ENCODE assay signal across 9 cellular contexts in genomic region chr1:161313554-161314200, GRCh38. TPM values are rescaled to one million over a fixed set of nuclear protein-coding genes. Genes with fewer than 3 reads are reported as not detected.
DNase-seq lines count a peak whose midpoint lies in the region; ATAC-seq, FAIRE-seq and TF ChIP-seq lines count a peak whose summit lies in the region.
"Had no signal": no experiment of that assay in that cellular context is flagged by ENCODE, and none has a peak within 500 bp of the region (broad histone marks: within the 10 kb centered on the region; RNA-seq: fewer than 3 reads in every experiment).

No MANE protein-coding gene starts in this region.

- intact Hi-C loops in Calu3 (cut with micrococcal nuclease; ENCODE audit: unreplicated experiment) = no loop called here
- intact Hi-C loops in GM12878 (cut with micrococcal nuclease; ENCODE audit: unreplicated experiment) = loop anchor here (5.0 kb wide), 1 partner anchor 69 kb away; no protein-coding TSS in a partner anchor
- intact Hi-C loops in HepG2 (cut with micrococcal nuclease; ENCODE audit: unreplicated experiment) = loop anchor here (5.0 kb wide), 1 partner anchor 86 kb away; the partner anchor contains the start of gene TOMM40L

- 28% methylated on average over 28 of the region's 28 CpGs for WGBS in GM12878 (ENCODE audit: insufficient coverage, insufficient replicate concordance, low lambda C conversion rate, missing lambda C conversion rate)
- 3% methylated on average over 28 of the region's 28 CpGs for WGBS in HepG2 (ENCODE audit: low lambda C conversion rate)
- WGBS in suprapubic skin = 35% methylated on average over 28 of the region's 28 CpGs

- H3K27me3 ChIP-seq in HUES48 (ENCODE audit: control insufficient read depth, insufficient read depth, low read length) = no peaks in the 10 kb centered on the region
- no peaks in the 10 kb centered on the region for H3K27me3 ChIP-seq in GM12878 (replicated peaks in 1 of 2; ENCODE audit: control insufficient read depth in 2 of 2, insufficient read depth in 2 of 2, low read length in 1 of 2)
- H3K27me3 ChIP-seq in HepG2 (ENCODE audit: control insufficient read depth in 1 of 2, insufficient read depth in 2 of 2, low read length in 2 of 2) = no peaks in the 10 kb centered on the region; a peak in 1 of 5 replicates
- no peaks in the 10 kb centered on the region for H3K27me3 ChIP-seq in suprapubic skin

- H3K27ac ChIP-seq in HUES48 (ENCODE audit: low read depth, low read length) = peak overlapping the region; percentile 98
- H3K27ac ChIP-seq in GM12878 (ENCODE audit: control insufficient read depth, insufficient read depth) = peak overlapping the region; percentile 65
- peak overlapping the region; percentile 95 for H3K27ac ChIP-seq in HepG2 (ENCODE audit: extremely low read length, insufficient read depth, low read length)
- peak overlapping the region; percentile 83 for H3K27ac ChIP-seq in suprapubic skin

- no peaks in the 10 kb centered on the region for H3K36me3 ChIP-seq in HUES48 (ENCODE audit: control insufficient read depth, insufficient read depth, low read length)
- no peaks in the 10 kb centered on the region for H3K36me3 ChIP-seq in GM12878 (ENCODE audit: control insufficient read depth in 2 of 2, insufficient read depth in 2 of 2, low read length in 1 of 2)
- no peaks in the 10 kb centered on the region; a peak in 1 of 5 replicates for H3K36me3 ChIP-seq in HepG2 (replicated peaks in 1 of 2; ENCODE audit: control insufficient read depth in 1 of 2, insufficient read depth in 2 of 2, low read length in 2 of 2)
- peaks cover 2% of the 10 kb centered on the region for H3K36me3 ChIP-seq in suprapubic skin

- TF ChIP-seq POLR2A in GM12878 (IDR thresholded peaks at IDR 0.05; ENCODE audit: low read depth, low read length) = no peak
- no peak for TF ChIP-seq POLR2A in HepG2 (IDR thresholded peaks at IDR 0.05; ENCODE audit: insufficient read depth in 1 of 2, low read depth in 2 of 2, low read length in 2 of 2)
- TF ChIP-seq POLR2A in suprapubic skin (IDR thresholded peaks at IDR 0.05) = no peak

- DNase-seq in Calu3 (peak; percentile 21), GM12878 (ENCODE audit: low read depth, low spot score) (no peak), HepG2 (ENCODE audit: low spot score) (peak; percentile 43), suprapubic skin (ENCODE audit: low spot score in 2 of 2) (peak in 1 of 2 donors; percentile 63), HCEC 1CT (no peak), NCI-H2171 (lab: John Stamatoyannopoulos, UW) (no peak)

- H3K36me3 Mint-ChIP-seq in Calu3 (ENCODE audit: insufficient read depth, unreplicated experiment) = peaks cover 22% of the 10 kb centered on the region

- TF ChIP-seq CTCF in Calu3 (IDR thresholded peaks at IDR 0.05; ENCODE audit: unreplicated experiment) = no peak
- TF ChIP-seq CTCF in GM12878 (IDR thresholded peaks at IDR 0.05 in 2 of 3, conservative IDR thresholded peaks at IDR 0.05 in 1 of 3; ENCODE audit: control insufficient read depth in 2 of 3, extremely low read depth in 1 of 3, insufficient read depth in 1 of 3, low read depth in 3 of 3, low read length in 3 of 3) = no peak
- no peak; the same call in 1 of the 2 replicates for TF ChIP-seq CTCF in HepG2 (CRISPR knock-in tag; IDR thresholded peaks at IDR 0.05)
- TF ChIP-seq CTCF in suprapubic skin (IDR thresholded peaks at IDR 0.05) = no peak

- no peaks in the 10 kb centered on the region for H4K20me1 ChIP-seq in GM12878 (ENCODE audit: control insufficient read depth, insufficient read depth)
- peaks cover 3% of the 10 kb centered on the region; the same call in 1 of the 2 replicates for H4K20me1 ChIP-seq in HepG2 (ENCODE audit: insufficient read depth, low read length)

- H3K4me2 ChIP-seq in GM12878 (ENCODE audit: control insufficient read depth, insufficient read depth) (peak overlapping the region; percentile 85), HepG2 (ENCODE audit: low read depth, low read length) (peak overlapping the region; percentile 100)

- peak; percentile 71 for FAIRE-seq in GM12878 (lab: Jason Lieb, UNC)
- no peak for FAIRE-seq in HepG2 (lab: Jason Lieb, UNC)

- H3K27ac Mint-ChIP-seq in Calu3 (ENCODE audit: unreplicated experiment) = peak overlapping the region; percentile 94

- BruUV-seq in Calu3 (replicated peaks; lab: Mats Ljungman, UMichigan) = TSS peak; percentile 97
- TSS peak; percentile 90 for BruUV-seq in GM12878 (replicated peaks; lab: Mats Ljungman, UMichigan)
- BruUV-seq in HepG2 (replicated peaks; lab: Mats Ljungman, UMichigan) = TSS peak; percentile 97

- H2AFZ ChIP-seq in GM12878 (ENCODE audit: control insufficient read depth, low read depth, low read length) = peak overlapping the region; percentile 94
- no peak overlapping the region for H2AFZ ChIP-seq in HepG2 (ENCODE audit: low read length)

- CTCF ChIA-PET in Calu3 (lab: Charles Lee) = interaction anchor here (0.6 to 2.1 kb wide), 7 partner anchors 11 to 159 kb away, joined by 3 to 7 read pairs (median 3); partner anchors contain the start of gene PCP4L1
- CTCF ChIA-PET in GM12878 (lab: Yijun Ruan, JAX) = interaction anchor here (0.6 to 3.6 kb wide), 9 partner anchors 10 to 103 kb away, joined by 3 to 13 read pairs (median 5); partner anchors contain the start of gene TOMM40L
- CTCF ChIA-PET in HepG2 (lab: Yijun Ruan, JAX; ENCODE audit: low intra/inter-chr PET ratio, low total read pairs) = no interaction called here

- peak overlapping the region; percentile 94 for H3K4me3 Mint-ChIP-seq in Calu3 (ENCODE audit: low read depth, unreplicated experiment)

- in situ Hi-C loops in GM12878 (cut with MboI) (no loop called here), HepG2 (cut with HindIII; ENCODE audit: extremely low pct_ligation_motif_present, low pct_unique_long_range_greater_than_20kb) (no loop called here)

- no peaks in the 10 kb centered on the region for H3K9me3 Mint-ChIP-seq in Calu3 (ENCODE audit: low read depth, unreplicated experiment)

- POLR2A ChIA-PET in GM12878 (lab: Charles Lee) = interaction anchor here (1.1 to 1.5 kb wide), 3 partner anchors 7 to 89 kb away, joined by 3 to 6 read pairs (median 5); no protein-coding TSS in a partner anchor
- POLR2A ChIA-PET in HepG2 (lab: Yijun Ruan, JAX) = interaction anchor here (0.5 to 2.9 kb wide), 27 partner anchors 8 to 300 kb away, joined by 3 to 75 read pairs (median 6); partner anchors contain the start of genes ADAMTS4, APOA2, B4GALT3 and CFAP126

- no peaks in the 10 kb centered on the region for H3K9me3 ChIP-seq in HUES48 (ENCODE audit: control insufficient read depth, insufficient read depth, low read length)
- no peaks in the 10 kb centered on the region for H3K9me3 ChIP-seq in GM12878 (replicated peaks; ENCODE audit: control insufficient read depth, insufficient read depth, low read length)
- H3K9me3 ChIP-seq in HepG2 (ENCODE audit: low read length) = no peaks in the 10 kb centered on the region
- H3K9me3 ChIP-seq in suprapubic skin = no peaks in the 10 kb centered on the region

- H3K27me3 Mint-ChIP-seq in Calu3 (ENCODE audit: unreplicated experiment) = peaks cover 14% of the 10 kb centered on the region

- H3K4me1 ChIP-seq in HUES48 (ENCODE audit: control insufficient read depth, insufficient read depth, low read length) (peaks cover 26% of the 10 kb centered on the region), GM12878 (ENCODE audit: control insufficient read depth, insufficient read depth, low read length) (peaks cover 3% of the 10 kb centered on the region; the same call in 1 of the 2 replicates), HepG2 (ENCODE audit: insufficient read depth, low read length) (peaks cover 76% of the 10 kb centered on the region), suprapubic skin (peaks cover 16% of the 10 kb centered on the region)

- peaks cover 19% of the 10 kb centered on the region for H3K4me1 Mint-ChIP-seq in Calu3 (ENCODE audit: low read depth, unreplicated experiment)

- ATAC-seq in GM12878 = peak; percentile 19; the same call in 2 of the 3 replicates
- ATAC-seq in HepG2 = peak; percentile 37
- no peak for ATAC-seq in GM19351 (IDR thresholded peaks at IDR 0.05; ENCODE audit: unreplicated experiment)

- no peak for TF ChIP-seq RAD21 in GM12878 (IDR thresholded peaks at IDR 0.05; ENCODE audit: insufficient read depth, low read depth, low read length)
- no peak for TF ChIP-seq RAD21 in HepG2 (CRISPR knock-in tag; IDR thresholded peaks at IDR 0.05)

- H3K9ac ChIP-seq in HUES48 (ENCODE audit: low read depth, low read length) (peak overlapping the region; percentile 76), GM12878 (ENCODE audit: control insufficient read depth, insufficient read depth, low read length) (peak overlapping the region; percentile 83), HepG2 (ENCODE audit: insufficient read depth, low read depth, low read length) (peak overlapping the region; percentile 96)

- peak overlapping the region; percentile 97 for H3K4me3 ChIP-seq in HUES48 (ENCODE audit: low read depth, low read length)
- peak overlapping the region; percentile 80 for H3K4me3 ChIP-seq in GM12878
- H3K4me3 ChIP-seq in HepG2 (replicated peaks in 1 of 3; ENCODE audit: insufficient read depth in 1 of 3, low read depth in 2 of 3, low read length in 3 of 3) = peak overlapping the region; percentile 78 to 92 (median 79)
- H3K4me3 ChIP-seq in suprapubic skin = peak overlapping the region; percentile 62

- H3K79me2 ChIP-seq in GM12878 (ENCODE audit: control insufficient read depth, insufficient read depth, low read length) = peaks cover 15% of the 10 kb centered on the region
- peaks cover 26% of the 10 kb centered on the region for H3K79me2 ChIP-seq in HepG2 (ENCODE audit: insufficient read depth, low read length)

- TF ChIP-seq EP300 in GM12878 (IDR thresholded peaks at IDR 0.05; ENCODE audit: borderline replicate concordance in 1 of 2, control insufficient read depth in 1 of 2, low read depth in 2 of 2, low read length in 2 of 2) = no peak
- no peak for TF ChIP-seq EP300 in HepG2 (IDR thresholded peaks at IDR 0.05; ENCODE audit: low read depth in 2 of 2, low read length in 2 of 2)
- no peak for TF ChIP-seq EP300 in HepG2 (CRISPR knock-in tag; IDR thresholded peaks at IDR 0.05; ENCODE audit: borderline replicate concordance)
- TF ChIP-seq EP300 in suprapubic skin (IDR thresholded peaks at IDR 0.05) = no peak

- RAD21 ChIA-PET in GM12878 (lab: Charles Lee; ENCODE audit: unreplicated experiment) = interaction anchor here (0.6 to 1.3 kb wide), 6 partner anchors 22 to 88 kb away, joined by 3 to 6 read pairs (median 4); partner anchors contain the start of gene TOMM40L

- SMC1A ChIA-PET in GM12878 (lab: Charles Lee; ENCODE audit: uncharacterized antibody, unreplicated experiment) = interaction anchor here (0.9 to 3.0 kb wide), 8 partner anchors 11 to 111 kb away, joined by 3 to 16 read pairs (median 4); partner anchors contain the start of genes CFAP126 and NDUFS2

RNA-seq across cellular contexts. Expression of gene SDHC, which starts 0.5 kb away (rescaled TPM):
- total RNA-seq in Calu3 (2022) (242 and 245 TPM in 2 replicates), GM12878 (2014; rRNA removed) (12.3 and 18.4 TPM in 2 replicates), GM12878 (2014; rRNA removed; fragmentation: Illumina TruSeq; extraction: Trizol) (58.9 and 59.9 TPM in 2 replicates), GM12878 (2021) (167 and 179 TPM in 2 replicates), HepG2 (2016; rRNA removed; fragmentation: Illumina TruSeq; extraction: Trizol) (27.1 and 85.0 TPM in 2 replicates), suprapubic skin (10 to 100 TPM; 45.0 to 84.6 (median 60.7) TPM)
- total RNA-seq in GM12878 (2013; cell fraction: nucleolus; rRNA removed) = 39.0 and 40.0 TPM in 2 replicates
- 416 TPM for polyA plus RNA-seq in GM12878 (2011; ENCODE audit: low read depth)
- polyA plus RNA-seq in GM12878 (2011; rRNA removed) (255 and 288 TPM in 2 replicates), GM12878 (2014; fragmentation: Illumina TruSeq; extraction: Trizol) (285 and 375 TPM in 2 replicates), GM12878 (2014; fragmentation: Nextera tagmentation; extraction: Ambion mirVana) (100 to 1,000 TPM; 115 to 340 TPM), GM12878 (2014; rRNA removed) (173 and 190 TPM in 2 replicates), GM12878 (2016; fragmentation: Nextera tagmentation; extraction: Ambion mirVana) (100 to 1,000 TPM; 177 to 179 TPM), HepG2 (2011; rRNA removed) (199 and 229 TPM in 2 replicates)
- polyA plus RNA-seq in GM12878 (2011; cell fraction: cytosol; rRNA removed) = 297 and 392 TPM in 2 replicates
- polyA plus RNA-seq in GM12878 (2011; cell fraction: nucleus; rRNA removed) = 97.7 and 106 TPM in 2 replicates
- 130 and 144 TPM in 2 replicates for polyA plus RNA-seq in GM12878 (2012)
- polyA minus RNA-seq in GM12878 (2011; rRNA and poly(A)+ RNA removed) = 87.4 and 109 TPM in 2 replicates
- polyA minus RNA-seq in GM12878 (2011; cell fraction: cytosol; rRNA and poly(A)+ RNA removed) = 43.0 and 50.9 TPM in 2 replicates
- 28.5 and 34.7 TPM in 2 replicates for polyA minus RNA-seq in GM12878 (2011; cell fraction: nucleus; rRNA and poly(A)+ RNA removed)
- 6.6 and 7.1 TPM in 2 replicates for total RNA-seq in HepG2 (2016; cell fraction: cytosol; rRNA removed; fragmentation: Illumina TruSeq; extraction: Trizol; ENCODE audit: low read depth)
- total RNA-seq in HepG2 (2016; cell fraction: insoluble cytoplasmic fraction; rRNA removed; fragmentation: Illumina TruSeq; extraction: Trizol) = 31.5 and 89.0 TPM in 2 replicates
- total RNA-seq in HepG2 (2016; cell fraction: membrane; rRNA removed; fragmentation: Illumina TruSeq; extraction: Trizol) = 11.7 and 14.4 TPM in 2 replicates
- 35.3 and 45.4 TPM in 2 replicates for total RNA-seq in HepG2 (2016; cell fraction: nucleus; rRNA removed; fragmentation: Illumina TruSeq; extraction: Trizol)
- 343 and 361 TPM in 2 replicates for polyA plus RNA-seq in HepG2 (2011; cell fraction: cytosol; rRNA removed)
- polyA plus RNA-seq in HepG2 (2011; cell fraction: nucleus; rRNA removed) = 86.0 and 92.0 TPM in 2 replicates
- polyA plus RNA-seq in HepG2 (2012) = 170 and 238 TPM in 2 replicates
- 38.5 and 40.2 TPM in 2 replicates for polyA plus RNA-seq in HepG2 (2016; cell fraction: cytosol; fragmentation: Illumina TruSeq; extraction: Trizol; ENCODE audit: low read depth)
- 408 and 469 TPM in 2 replicates for polyA plus RNA-seq in HepG2 (2016; cell fraction: insoluble cytoplasmic fraction; fragmentation: Illumina TruSeq; extraction: Trizol; ENCODE audit: low read depth)
- polyA plus RNA-seq in HepG2 (2016; cell fraction: membrane; fragmentation: Illumina TruSeq; extraction: Trizol; ENCODE audit: low read depth) = 66.2 and 70.3 TPM in 2 replicates
- polyA plus RNA-seq in HepG2 (2016; cell fraction: nucleus; fragmentation: Illumina TruSeq; extraction: Trizol; ENCODE audit: insufficient read depth, low read depth) = 164 and 176 TPM in 2 replicates
- polyA minus RNA-seq in HepG2 (2011; rRNA and poly(A)+ RNA removed; ENCODE audit: low replicate concordance) = 193 and 211 TPM in 2 replicates
- polyA minus RNA-seq in HepG2 (2011; cell fraction: cytosol; rRNA and poly(A)+ RNA removed) = 97.8 and 115 TPM in 2 replicates
- polyA minus RNA-seq in HepG2 (2011; cell fraction: nucleus; rRNA and poly(A)+ RNA removed) = 70.2 and 72.6 TPM in 2 replicates

RNA-seq across cellular contexts. Expression of gene MPZ, which starts 3.9 kb away (rescaled TPM):
- total RNA-seq in Calu3 (2022) (0.37 and 0.47 TPM in 2 replicates), GM12878 (2014; rRNA removed) (6.0 and 6.9 TPM in 2 replicates), GM12878 (2014; rRNA removed; fragmentation: Illumina TruSeq; extraction: Trizol) (5.1 and 5.9 TPM in 2 replicates), GM12878 (2021) (4.5 and 5.8 TPM in 2 replicates), HepG2 (2016; rRNA removed; fragmentation: Illumina TruSeq; extraction: Trizol) (7.3 and 18.3 TPM in 2 replicates), suprapubic skin (1 to 10 TPM; 2.0 to 3.9 (median 2.7) TPM)
- total RNA-seq in GM12878 (2013; cell fraction: nucleolus; rRNA removed) = 4.9 and 6.6 TPM in 2 replicates
- 0.41 TPM for polyA plus RNA-seq in GM12878 (2011; ENCODE audit: low read depth)
- polyA plus RNA-seq in GM12878 (2011; rRNA removed) (4.5 and 4.9 TPM in 2 replicates), GM12878 (2014; fragmentation: Illumina TruSeq; extraction: Trizol) (2.2 and 4.8 TPM in 2 replicates), GM12878 (2014; fragmentation: Nextera tagmentation; extraction: Ambion mirVana) (under 1 TPM; 0.09 to 0.24 TPM), GM12878 (2014; rRNA removed) (5.9 and 6.2 TPM in 2 replicates), GM12878 (2016; fragmentation: Nextera tagmentation; extraction: Ambion mirVana) (1 to 10 TPM; 1.2 to 1.4 TPM), HepG2 (2011; rRNA removed) (24.6 and 26.7 TPM in 2 replicates)
- polyA plus RNA-seq in GM12878 (2011; cell fraction: cytosol; rRNA removed) = 4.3 and 5.4 TPM in 2 replicates
- polyA plus RNA-seq in GM12878 (2011; cell fraction: nucleus; rRNA removed) = 4.8 and 6.2 TPM in 2 replicates
- 2.4 and 2.7 TPM in 2 replicates for polyA plus RNA-seq in GM12878 (2012)
- polyA minus RNA-seq in GM12878 (2011; rRNA and poly(A)+ RNA removed) = 1.3 and 2.4 TPM in 2 replicates
- 0.62 and 0.80 TPM in 2 replicates for polyA minus RNA-seq in GM12878 (2011; cell fraction: cytosol; rRNA and poly(A)+ RNA removed)
- polyA minus RNA-seq in GM12878 (2011; cell fraction: nucleus; rRNA and poly(A)+ RNA removed) = 1.8 and 4.2 TPM in 2 replicates
- 3.3 and 3.6 TPM in 2 replicates for total RNA-seq in HepG2 (2016; cell fraction: cytosol; rRNA removed; fragmentation: Illumina TruSeq; extraction: Trizol; ENCODE audit: low read depth)
- 6.2 and 18.9 TPM in 2 replicates for total RNA-seq in HepG2 (2016; cell fraction: insoluble cytoplasmic fraction; rRNA removed; fragmentation: Illumina TruSeq; extraction: Trizol)
- total RNA-seq in HepG2 (2016; cell fraction: membrane; rRNA removed; fragmentation: Illumina TruSeq; extraction: Trizol) = 6.8 and 7.5 TPM in 2 replicates
- total RNA-seq in HepG2 (2016; cell fraction: nucleus; rRNA removed; fragmentation: Illumina TruSeq; extraction: Trizol) = 17.3 and 17.7 TPM in 2 replicates
- 25.7 and 26.7 TPM in 2 replicates for polyA plus RNA-seq in HepG2 (2011; cell fraction: cytosol; rRNA removed)
- polyA plus RNA-seq in HepG2 (2011; cell fraction: nucleus; rRNA removed) = 23.6 and 24.3 TPM in 2 replicates
- polyA plus RNA-seq in HepG2 (2012) = 12.7 and 16.3 TPM in 2 replicates
- polyA plus RNA-seq in HepG2 (2016; cell fraction: cytosol; fragmentation: Illumina TruSeq; extraction: Trizol; ENCODE audit: low read depth) = 3.8 and 3.9 TPM in 2 replicates
- 7.7 and 9.4 TPM in 2 replicates for polyA plus RNA-seq in HepG2 (2016; cell fraction: insoluble cytoplasmic fraction; fragmentation: Illumina TruSeq; extraction: Trizol; ENCODE audit: low read depth)
- 7.1 and 7.5 TPM in 2 replicates for polyA plus RNA-seq in HepG2 (2016; cell fraction: membrane; fragmentation: Illumina TruSeq; extraction: Trizol; ENCODE audit: low read depth)
- 35.3 and 35.6 TPM in 2 replicates for polyA plus RNA-seq in HepG2 (2016; cell fraction: nucleus; fragmentation: Illumina TruSeq; extraction: Trizol; ENCODE audit: insufficient read depth, low read depth)
- 0.94 and 16.6 TPM in 2 replicates for polyA minus RNA-seq in HepG2 (2011; rRNA and poly(A)+ RNA removed; ENCODE audit: low replicate concordance)
- 7.5 and 8.2 TPM in 2 replicates for polyA minus RNA-seq in HepG2 (2011; cell fraction: cytosol; rRNA and poly(A)+ RNA removed)
- 5.5 and 7.5 TPM in 2 replicates for polyA minus RNA-seq in HepG2 (2011; cell fraction: nucleus; rRNA and poly(A)+ RNA removed)

RNA-seq across cellular contexts. Expression of gene CFAP126, which starts 54.0 kb away (rescaled TPM):
- total RNA-seq in Calu3 (2022) = not detected in 2 replicates
- not detected in 2 replicates for total RNA-seq in GM12878 (2013; cell fraction: nucleolus; rRNA removed)
- not detected in 2 replicates for total RNA-seq in GM12878 (2014; rRNA removed)
- total RNA-seq in GM12878 (2014; rRNA removed; fragmentation: Illumina TruSeq; extraction: Trizol) = not detected in 2 replicates
- total RNA-seq in GM12878 (2021) = not detected in 2 replicates
- not detected for polyA plus RNA-seq in GM12878 (2011; ENCODE audit: low read depth)
- polyA plus RNA-seq in GM12878 (2011; rRNA removed) = not detected in 2 replicates
- polyA plus RNA-seq in GM12878 (2011; cell fraction: cytosol; rRNA removed) = not detected in 2 replicates
- not detected in 2 replicates for polyA plus RNA-seq in GM12878 (2011; cell fraction: nucleus; rRNA removed)
- polyA plus RNA-seq in GM12878 (2012) = not detected in 2 replicates
- polyA plus RNA-seq in GM12878 (2014; fragmentation: Illumina TruSeq; extraction: Trizol) = not detected in 2 replicates
- polyA plus RNA-seq in GM12878 (2014; fragmentation: Nextera tagmentation; extraction: Ambion mirVana) = not detected
- polyA plus RNA-seq in GM12878 (2014; rRNA removed) = not detected in 2 replicates
- not detected for polyA plus RNA-seq in GM12878 (2016; fragmentation: Nextera tagmentation; extraction: Ambion mirVana)
- not detected in 2 replicates for polyA minus RNA-seq in GM12878 (2011; rRNA and poly(A)+ RNA removed)
- polyA minus RNA-seq in GM12878 (2011; cell fraction: cytosol; rRNA and poly(A)+ RNA removed) = not detected in 2 replicates
- not detected in 2 replicates for polyA minus RNA-seq in GM12878 (2011; cell fraction: nucleus; rRNA and poly(A)+ RNA removed)
- total RNA-seq in HepG2 (2016; rRNA removed; fragmentation: Illumina TruSeq; extraction: Trizol) = not detected in 2 replicates
- total RNA-seq in HepG2 (2016; cell fraction: cytosol; rRNA removed; fragmentation: Illumina TruSeq; extraction: Trizol; ENCODE audit: low read depth) = not detected in 2 replicates
- total RNA-seq in HepG2 (2016; cell fraction: insoluble cytoplasmic fraction; rRNA removed; fragmentation: Illumina TruSeq; extraction: Trizol) = not detected in 2 replicates
- not detected in 2 replicates for total RNA-seq in HepG2 (2016; cell fraction: membrane; rRNA removed; fragmentation: Illumina TruSeq; extraction: Trizol)
- total RNA-seq in HepG2 (2016; cell fraction: nucleus; rRNA removed; fragmentation: Illumina TruSeq; extraction: Trizol) = not detected in 2 replicates
- polyA plus RNA-seq in HepG2 (2011; rRNA removed) = not detected in 2 replicates
- polyA plus RNA-seq in HepG2 (2011; cell fraction: cytosol; rRNA removed) = not detected in 2 replicates
- polyA plus RNA-seq in HepG2 (2011; cell fraction: nucleus; rRNA removed) = not detected in 2 replicates
- not detected in 2 replicates for polyA plus RNA-seq in HepG2 (2012)
- polyA plus RNA-seq in HepG2 (2016; cell fraction: cytosol; fragmentation: Illumina TruSeq; extraction: Trizol; ENCODE audit: low read depth) = not detected in 2 replicates
- not detected in 2 replicates for polyA plus RNA-seq in HepG2 (2016; cell fraction: insoluble cytoplasmic fraction; fragmentation: Illumina TruSeq; extraction: Trizol; ENCODE audit: low read depth)
- not detected in 2 replicates for polyA plus RNA-seq in HepG2 (2016; cell fraction: membrane; fragmentation: Illumina TruSeq; extraction: Trizol; ENCODE audit: low read depth)
- not detected in 2 replicates for polyA plus RNA-seq in HepG2 (2016; cell fraction: nucleus; fragmentation: Illumina TruSeq; extraction: Trizol; ENCODE audit: insufficient read depth, low read depth)
- polyA minus RNA-seq in HepG2 (2011; rRNA and poly(A)+ RNA removed; ENCODE audit: low replicate concordance) = not detected in 2 replicates
- polyA minus RNA-seq in HepG2 (2011; cell fraction: cytosol; rRNA and poly(A)+ RNA removed) = not detected in 2 replicates
- polyA minus RNA-seq in HepG2 (2011; cell fraction: nucleus; rRNA and poly(A)+ RNA removed) = not detected in 2 replicates
- total RNA-seq in suprapubic skin = not detected
- total RNA-seq: LHCN-M2 had no signal

RNA-seq across cellular contexts. Expression of gene PCP4L1, which starts 55.1 kb away (rescaled TPM):
- not detected in 2 replicates for total RNA-seq in Calu3 (2022)
- total RNA-seq in GM12878 (2013; cell fraction: nucleolus; rRNA removed) = 3.6 and 3.9 TPM in 2 replicates
- 3.5 and 3.6 TPM in 2 replicates for total RNA-seq in GM12878 (2014; rRNA removed)
- 2.2 and 2.7 TPM in 2 replicates for total RNA-seq in GM12878 (2014; rRNA removed; fragmentation: Illumina TruSeq; extraction: Trizol)
- 2.7 and 3.6 TPM in 2 replicates for total RNA-seq in GM12878 (2021)
- polyA plus RNA-seq in GM12878 (2011; ENCODE audit: low read depth) = 0.45 TPM
- polyA plus RNA-seq in GM12878 (2011; rRNA removed) = 3.0 and 4.7 TPM in 2 replicates
- polyA plus RNA-seq in GM12878 (2011; cell fraction: cytosol; rRNA removed) = 1.8 TPM in 2 replicates
- 0.89 and 2.2 TPM in 2 replicates for polyA plus RNA-seq in GM12878 (2011; cell fraction: nucleus; rRNA removed)
- polyA plus RNA-seq in GM12878 (2012) = 0.73 and 0.74 TPM in 2 replicates
- 4.0 and 6.0 TPM in 2 replicates for polyA plus RNA-seq in GM12878 (2014; fragmentation: Illumina TruSeq; extraction: Trizol)
- polyA plus RNA-seq in GM12878 (2014; fragmentation: Nextera tagmentation; extraction: Ambion mirVana) = 1 to 10 TPM; 1.0 to 1.1 TPM
- polyA plus RNA-seq in GM12878 (2014; rRNA removed) = 4.8 and 5.2 TPM in 2 replicates
- polyA plus RNA-seq in GM12878 (2016; fragmentation: Nextera tagmentation; extraction: Ambion mirVana) = 1 to 10 TPM; 2.4 to 3.0 TPM
- 0.80 and 2.0 TPM in 2 replicates for polyA minus RNA-seq in GM12878 (2011; rRNA and poly(A)+ RNA removed)
- 0.62 and 0.80 TPM in 2 replicates for polyA minus RNA-seq in GM12878 (2011; cell fraction: cytosol; rRNA and poly(A)+ RNA removed)
- polyA minus RNA-seq in GM12878 (2011; cell fraction: nucleus; rRNA and poly(A)+ RNA removed) = 0.36 and 0.38 TPM in 2 replicates
- not detected in 2 replicates for total RNA-seq in HepG2 (2016; rRNA removed; fragmentation: Illumina TruSeq; extraction: Trizol)
- not detected in 2 replicates for total RNA-seq in HepG2 (2016; cell fraction: cytosol; rRNA removed; fragmentation: Illumina TruSeq; extraction: Trizol; ENCODE audit: low read depth)
- 0.11 TPM in 1 of 2 replicates, not detected in the other for total RNA-seq in HepG2 (2016; cell fraction: insoluble cytoplasmic fraction; rRNA removed; fragmentation: Illumina TruSeq; extraction: Trizol)
- total RNA-seq in HepG2 (2016; cell fraction: membrane; rRNA removed; fragmentation: Illumina TruSeq; extraction: Trizol) = 0.12 and 0.17 TPM in 2 replicates
- 0.25 TPM in 1 of 2 replicates, not detected in the other for total RNA-seq in HepG2 (2016; cell fraction: nucleus; rRNA removed; fragmentation: Illumina TruSeq; extraction: Trizol)
- polyA plus RNA-seq in HepG2 (2011; rRNA removed) = 0.28 and 0.59 TPM in 2 replicates
- polyA plus RNA-seq in HepG2 (2011; cell fraction: cytosol; rRNA removed) = 0.09 and 0.28 TPM in 2 replicates
- 0.29 and 0.38 TPM in 2 replicates for polyA plus RNA-seq in HepG2 (2011; cell fraction: nucleus; rRNA removed)
- 0.37 and 1.6 TPM in 2 replicates for polyA plus RNA-seq in HepG2 (2012)
- polyA plus RNA-seq in HepG2 (2016; cell fraction: cytosol; fragmentation: Illumina TruSeq; extraction: Trizol; ENCODE audit: low read depth) = not detected in 2 replicates
- 0.23 TPM in 1 of 2 replicates, not detected in the other for polyA plus RNA-seq in HepG2 (2016; cell fraction: insoluble cytoplasmic fraction; fragmentation: Illumina TruSeq; extraction: Trizol; ENCODE audit: low read depth)
- polyA plus RNA-seq in HepG2 (2016; cell fraction: membrane; fragmentation: Illumina TruSeq; extraction: Trizol; ENCODE audit: low read depth) = not detected in 2 replicates
- not detected in 2 replicates for polyA plus RNA-seq in HepG2 (2016; cell fraction: nucleus; fragmentation: Illumina TruSeq; extraction: Trizol; ENCODE audit: insufficient read depth, low read depth)
- polyA minus RNA-seq in HepG2 (2011; rRNA and poly(A)+ RNA removed; ENCODE audit: low replicate concordance) = 0.26 TPM in 1 of 2 replicates, not detected in the other
- not detected in 2 replicates for polyA minus RNA-seq in HepG2 (2011; cell fraction: cytosol; rRNA and poly(A)+ RNA removed)
- 0.37 TPM in 1 of 2 replicates, not detected in the other for polyA minus RNA-seq in HepG2 (2011; cell fraction: nucleus; rRNA and poly(A)+ RNA removed)
- 10 to 100 TPM in 1 of 4 donors, 1 to 10 TPM in 3; 2.7 to 10.1 (median 3.7) TPM for total RNA-seq in suprapubic skin

Comparison
In these comparisons a context has a peak if more than half of its experiments do, and no peak if none do; other contexts are left out.
1. DNase-seq: peak in Calu3 (single experiment) and HepG2 (single experiment); none in GM12878 (single experiment), HCEC 1CT (single experiment) and NCI-H2171 (single experiment).
2. Peak in every context shown above with its lines, with median percentiles within 50 percentile points of each other: H3K27ac ChIP-seq, H3K4me3 ChIP-seq and H3K9ac ChIP-seq.